ENCODE assay signal across 8 cellular contexts in genomic region chr4:105707783-105708182, GRCh38. TPM values are rescaled to one million over a fixed set of nuclear protein-coding genes. Genes with fewer than 3 reads are reported as not detected.
A peak's percentile ranks its signal among the peaks of the same experiment; 100 is the strongest.
DNase-seq lines count a peak whose midpoint lies in the region; ATAC-seq and TF ChIP-seq lines count a peak whose summit lies in the region.

No MANE protein-coding gene starts in this region.

- peak overlapping the region; percentile 95 to 99 (median 98) for H3K27ac Mint-ChIP-seq in naive B cell

- H4K20me1 ChIP-seq in Karpas-422 (ENCODE audit: insufficient read depth, low read depth, low read length) = no peaks in the 10 kb centered on the region; the same call in 1 of the 2 replicates

- peak overlapping the region; percentile 95 for H3K4me2 ChIP-seq in Karpas-422 (ENCODE audit: low read depth, low read length, poor library complexity, severe bottlenecking)

- H3K9me3 ChIP-seq in AG04450 (ENCODE audit: control insufficient read depth, insufficient read depth, low read length) = no peaks in the 10 kb centered on the region; the same call in 1 of the 2 replicates
- H3K9me3 ChIP-seq in Karpas-422 (ENCODE audit: low read length) = no peaks in the 10 kb centered on the region

- H3K4me1 ChIP-seq in Karpas-422 (ENCODE audit: low read length) = peaks cover 44% of the 10 kb centered on the region

- H3K27me3 ChIP-seq in AG04450 (ENCODE audit: control insufficient read depth, insufficient read depth, low read length) (no peaks in the 10 kb centered on the region), Karpas-422 (ENCODE audit: low read length) (no peaks in the 10 kb centered on the region), dorsolateral prefrontal cortex (no peaks in the 10 kb centered on the region)

- TF ChIP-seq CTCF in AG04450 (IDR thresholded peaks at IDR 0.05; ENCODE audit: low read depth, low read length) (no peak), dorsolateral prefrontal cortex (IDR thresholded peaks at IDR 0.05 in 54 of 56, conservative IDR thresholded peaks at IDR 0.05 in 2 of 56; ENCODE audit: low read depth in 1 of 56, partially characterized antibody in 56 of 56) (no peak)

- H3K27me3 Mint-ChIP-seq in naive B cell = no peaks in the 10 kb centered on the region

- H3K4me3 ChIP-seq in AG04450 (ENCODE audit: low read depth, low read length) (peak overlapping the region; percentile 95), Karpas-422 (ENCODE audit: low read length) (peak overlapping the region; percentile 93), dorsolateral prefrontal cortex (peak overlapping the region; percentile 59 to 100 (median 92))

- ATAC-seq in naive B cell (ENCODE audit: low read depth in 2 of 2) = no peak
- ATAC-seq in HG03442 (IDR thresholded peaks at IDR 0.05; ENCODE audit: unreplicated experiment) = no peak

- no peaks in the 10 kb centered on the region for H3K36me3 Mint-ChIP-seq in naive B cell

- H3K27ac ChIP-seq in AG04450 (ENCODE audit: low read depth, low read length) (peak overlapping the region; percentile 68), Karpas-422 (ENCODE audit: low read length) (peak overlapping the region; percentile 26; the same call in 1 of the 2 replicates), dorsolateral prefrontal cortex (peak overlapping the region in 17 of 59 donors; percentile 63 to 95 (median 86))

- CTCF ChIA-PET in AG04450 (lab: Charles Lee) = interaction anchor here (1.9 kb wide), 1 partner anchor 187 kb away, joined by 5 read pairs; no protein-coding TSS in a partner anchor

- no peaks in the 10 kb centered on the region for H3K9me3 Mint-ChIP-seq in naive B cell

- H3K9me2 ChIP-seq in Karpas-422 (replicated peaks; ENCODE audit: insufficient read depth, low read length) = no peaks in the 10 kb centered on the region; the same call in 1 of the 2 replicates

- POLR2A ChIA-PET in AG04450 (lab: Yijun Ruan, JAX) = no interaction called here

- peaks cover 24 to 39% (median 26%) of the 10 kb centered on the region in 3 donors for H3K4me1 Mint-ChIP-seq in naive B cell

- peak overlapping the region; percentile 76; the same call in 1 of the 2 replicates for H2AFZ ChIP-seq in Karpas-422 (ENCODE audit: low read length)

- peaks cover 98% of the 10 kb centered on the region for H3K79me2 ChIP-seq in Karpas-422 (ENCODE audit: low read length)

- intact Hi-C loops in dorsolateral prefrontal cortex (cut with DNase I) (loop anchor here (5.0 to 10.0 kb wide), 3 partner anchors 193 to 235 kb away; partner anchors contain the start of gene PPA2 (in 2 of the 2)), posterior vena cava (cut with DNase I) (no loop called here)

- H3K36me3 ChIP-seq in Karpas-422 (ENCODE audit: insufficient read depth, low read length) = peaks cover 19% of the 10 kb centered on the region; the same call in 1 of the 2 replicates

- H3K4me3 Mint-ChIP-seq in naive B cell = peak overlapping the region; percentile 97 to 100 (median 100)

- DNase-seq in AG04450 (ENCODE audit: low read depth, low spot score) = no peak
- DNase-seq in Karpas-422 = no peak
- DNase-seq in dorsolateral prefrontal cortex = no peak
- no peak for DNase-seq in naive B cell
- no peak for DNase-seq in NCI-H2029 treated with DMSO at 0.1 percent for 48 hours (lab: John Stamatoyannopoulos, UW)
- DNase-seq in G401 (ENCODE audit: low spot score) = no peak
- no peak for DNase-seq in posterior vena cava (ENCODE audit: low spot score)

- H3K9ac ChIP-seq in Karpas-422 (ENCODE audit: low read length) = peak overlapping the region; percentile 77

- in situ Hi-C loops in G401 (cut with HindIII; ENCODE audit: low sequenced_read_pairs) = no loop called here

RNA-seq across cellular contexts. Expression of gene INTS12, which starts 0.7 kb away (rescaled TPM):
- polyA plus RNA-seq in AG04450 (2011; rRNA removed) (34.6 and 41.7 TPM in 2 replicates), naive B cell (ENCODE audit: low read depth in 6 of 6) (10 to 100 TPM; 23.5 to 35.2 (median 30.6) TPM)
- 20.0 and 27.0 TPM in 2 replicates for polyA minus RNA-seq in AG04450 (2011; rRNA and poly(A)+ RNA removed)
- 23.4 and 25.3 TPM in 2 replicates for total RNA-seq in Karpas-422 (2014; rRNA removed; shearing (Covaris generic); ENCODE audit: low replicate concordance)
- total RNA-seq in dorsolateral prefrontal cortex (10 to 100 TPM; 10.9 to 21.8 (median 16.1) TPM), posterior vena cava (10 to 100 TPM; 20.1 to 20.4 TPM)
- 15.3 and 30.1 TPM in 2 replicates for total RNA-seq in G401 (2014; rRNA removed; shearing (Covaris generic))

RNA-seq across cellular contexts. Expression of gene GSTCD, which starts 0.8 kb away (rescaled TPM):
- polyA plus RNA-seq in AG04450 (2011; rRNA removed) = 6.5 and 12.1 TPM in 2 replicates
- polyA minus RNA-seq in AG04450 (2011; rRNA and poly(A)+ RNA removed) = 4.6 and 9.1 TPM in 2 replicates
- total RNA-seq in Karpas-422 (2014; rRNA removed; shearing (Covaris generic); ENCODE audit: low replicate concordance) = 20.6 and 23.9 TPM in 2 replicates
- 10 to 100 TPM in 98 of 120 experiments, 1 to 10 TPM in 22; 7.1 to 19.5 (median 12.1) TPM for total RNA-seq in dorsolateral prefrontal cortex
- polyA plus RNA-seq in naive B cell (ENCODE audit: low read depth in 6 of 6) = 1 to 10 TPM in 5 of 6 donors, not detected in 1; 4.4 to 6.1 (median 4.9) TPM
- total RNA-seq in G401 (2014; rRNA removed; shearing (Covaris generic)) = 22.2 and 45.4 TPM in 2 replicates
- total RNA-seq in posterior vena cava = 10 to 100 TPM in 1 of 2 donors, 1 to 10 TPM in 1; 7.8 to 14.0 TPM

Comparison
In these comparisons a context has a peak if more than half of its experiments do, and no peak if none do; other contexts are left out.
1. intact Hi-C loops: an anchor here in dorsolateral prefrontal cortex (5.0 to 10.0 kb wide); none called in posterior vena cava.